Comparison of ENCODE assay signal across 10 cellular contexts in the genomic region with DNA sequence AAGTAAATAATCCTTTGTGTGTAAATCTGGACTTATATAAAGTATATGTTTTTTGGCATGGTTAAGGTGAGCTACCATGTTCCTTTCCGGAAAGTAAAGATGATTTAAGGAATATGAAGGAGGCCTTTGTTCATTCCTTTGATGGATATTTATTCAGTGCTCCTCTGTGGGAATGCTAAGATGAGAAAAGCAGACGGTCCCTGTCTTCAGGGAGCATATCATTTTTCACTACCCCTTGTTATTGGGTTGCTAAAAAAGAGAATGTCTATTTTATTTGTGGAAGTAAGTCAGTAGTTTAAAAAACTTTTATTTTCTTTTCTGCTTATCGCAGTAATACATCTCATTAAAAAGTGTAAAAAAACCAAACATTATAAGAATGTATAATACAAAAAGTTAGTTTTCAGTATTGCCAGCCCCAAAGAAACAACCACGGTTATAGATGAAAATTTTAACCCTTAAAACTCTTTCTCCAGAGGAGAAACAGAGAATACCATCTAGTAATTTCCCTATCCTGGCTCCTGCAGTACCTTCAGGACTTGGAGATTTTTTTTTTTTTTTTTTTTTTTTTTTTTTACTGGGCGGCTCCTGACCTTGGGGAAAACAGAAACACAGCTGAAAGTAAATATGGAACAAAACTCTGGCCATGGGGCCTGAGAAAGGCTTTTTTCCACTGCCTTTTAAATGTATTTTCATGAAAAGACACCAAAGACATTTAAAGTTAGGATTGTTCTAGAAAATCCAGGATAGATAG. TPM values are rescaled to one million over a fixed set of nuclear protein-coding genes. Genes with fewer than 3 reads are reported as not detected.
DNase-seq lines count a peak whose midpoint lies in the region; ATAC-seq and TF ChIP-seq lines count a peak whose summit lies in the region.
"Had no signal": no experiment of that assay in that cellular context is flagged by ENCODE, and none has a peak within 500 bp of the region (broad histone marks: within the 10 kb centered on the region; RNA-seq: fewer than 3 reads in every experiment).

No MANE protein-coding gene starts in this region.

- H3K9me3 Mint-ChIP-seq in activated naive CD4-positive, alpha-beta T cell treated with anti-CD3 and anti-CD28 coated beads, Interleukin-2, amount 10 ng/mL, durations not matched to agents 7 days and 5 days, result no peaks in the 10 kb centered on the region
- H3K9me3 Mint-ChIP-seq in memory B cell, result no peaks in the 10 kb centered on the region

- DNase-seq in activated naive CD4-positive, alpha-beta T cell treated with anti-CD3 and anti-CD28 coated beads, Interleukin-2, amount 10 ng/mL, durations not matched to agents 7 days and 5 days, result no peak
- DNase-seq in activated naive CD4-positive, alpha-beta T cell treated with anti-CD3 and anti-CD28 coated beads, Interleukin-2, amount 50 U/mL, for 16 hours, result no peak
- DNase-seq in adipocyte (ENCODE audit: low read depth) (peak; percentile 33), memory B cell (ENCODE audit: low spot score in 2 of 2) (no peak), upper lobe of right lung (no peak), GF-D8 (lab: John Stamatoyannopoulos, UW) (no peak), NCI-H2171 (lab: John Stamatoyannopoulos, UW) (no peak)
- DNase-seq: NCI-H446 treated with DMSO at 0.1 percent for 48 hours had no signal

- H3K27me3 Mint-ChIP-seq in activated naive CD4-positive, alpha-beta T cell treated with anti-CD3 and anti-CD28 coated beads, Interleukin-2, amount 10 ng/mL, durations not matched to agents 7 days and 5 days, result no peaks in the 10 kb centered on the region
- H3K27me3 Mint-ChIP-seq in memory B cell, result no peaks in the 10 kb centered on the region

- no peak for ATAC-seq in memory B cell (ENCODE audit: low read depth)
- no peak for ATAC-seq in upper lobe of right lung
- ATAC-seq in HG02623 (IDR thresholded peaks at IDR 0.05; ENCODE audit: unreplicated experiment), result no peak
- ATAC-seq: HCT116 had no signal

- no peaks in the 10 kb centered on the region for H3K9me3 ChIP-seq in adipocyte (ENCODE audit: control insufficient read depth, low read length)
- H3K9me3 ChIP-seq in upper lobe of right lung, result no peaks in the 10 kb centered on the region

- H3K4me3 ChIP-seq in adipocyte (ENCODE audit: low read length), result peak overlapping the region; percentile 79
- peak overlapping the region; percentile 43 for H3K4me3 ChIP-seq in upper lobe of right lung

- peak overlapping the region; percentile 87 for H3K9ac ChIP-seq in adipocyte (ENCODE audit: low read length)

- H3K4me1 ChIP-seq in adipocyte (ENCODE audit: control insufficient read depth, insufficient read depth, low read length) (peaks cover 22% of the 10 kb centered on the region), upper lobe of right lung (peaks cover 14% of the 10 kb centered on the region)

- no peak for TF ChIP-seq CTCF in upper lobe of right lung (IDR thresholded peaks at IDR 0.05)

- H3K27ac ChIP-seq in upper lobe of right lung, result peak overlapping the region; percentile 74

- H3K4me1 Mint-ChIP-seq in activated naive CD4-positive, alpha-beta T cell treated with anti-CD3 and anti-CD28 coated beads, Interleukin-2, amount 10 ng/mL, durations not matched to agents 7 days and 5 days, result peaks cover 21% of the 10 kb centered on the region
- peaks cover 5% of the 10 kb centered on the region for H3K4me1 Mint-ChIP-seq in memory B cell

- CTCF ChIA-PET in activated naive CD4-positive, alpha-beta T cell treated with anti-CD3 and anti-CD28 coated beads, Interleukin-2, amount 10 ng/mL, durations not matched to agents 7 days and 5 days (lab: Charles Lee), result interaction anchor here (1.3 to 2.2 kb wide), 3 partner anchors 8 to 108 kb away, joined by 4 to 9 read pairs (median 5); no protein-coding TSS in a partner anchor

- peak overlapping the region; percentile 71 for H3K4me3 Mint-ChIP-seq in activated naive CD4-positive, alpha-beta T cell treated with anti-CD3 and anti-CD28 coated beads, Interleukin-2, amount 10 ng/mL, durations not matched to agents 7 days and 5 days
- H3K4me3 Mint-ChIP-seq in memory B cell, result peak overlapping the region; percentile 94

- no peaks in the 10 kb centered on the region for H3K27me3 ChIP-seq in adipocyte (replicated peaks; ENCODE audit: control insufficient read depth, insufficient read depth, low read length)
- no peaks in the 10 kb centered on the region for H3K27me3 ChIP-seq in upper lobe of right lung

- peak overlapping the region; percentile 89 for H3K27ac Mint-ChIP-seq in activated naive CD4-positive, alpha-beta T cell treated with anti-CD3 and anti-CD28 coated beads, Interleukin-2, amount 10 ng/mL, durations not matched to agents 7 days and 5 days
- peak overlapping the region; percentile 77 for H3K27ac Mint-ChIP-seq in memory B cell

- H3K36me3 ChIP-seq in adipocyte (ENCODE audit: control insufficient read depth, insufficient read depth, low read length, severe bottlenecking) (no peaks in the 10 kb centered on the region), upper lobe of right lung (no peaks in the 10 kb centered on the region)

- intact Hi-C loops in upper lobe of right lung (cut with DNase I), result no loop called here

- no peaks in the 10 kb centered on the region for H3K36me3 Mint-ChIP-seq in activated naive CD4-positive, alpha-beta T cell treated with anti-CD3 and anti-CD28 coated beads, Interleukin-2, amount 10 ng/mL, durations not matched to agents 7 days and 5 days
- no peaks in the 10 kb centered on the region for H3K36me3 Mint-ChIP-seq in memory B cell

RNA-seq across cellular contexts. Expression of a gene that starts 35.3 kb away (rescaled TPM):
- 215 TPM for total RNA-seq in upper lobe of right lung
